In the genomic region with DNA sequence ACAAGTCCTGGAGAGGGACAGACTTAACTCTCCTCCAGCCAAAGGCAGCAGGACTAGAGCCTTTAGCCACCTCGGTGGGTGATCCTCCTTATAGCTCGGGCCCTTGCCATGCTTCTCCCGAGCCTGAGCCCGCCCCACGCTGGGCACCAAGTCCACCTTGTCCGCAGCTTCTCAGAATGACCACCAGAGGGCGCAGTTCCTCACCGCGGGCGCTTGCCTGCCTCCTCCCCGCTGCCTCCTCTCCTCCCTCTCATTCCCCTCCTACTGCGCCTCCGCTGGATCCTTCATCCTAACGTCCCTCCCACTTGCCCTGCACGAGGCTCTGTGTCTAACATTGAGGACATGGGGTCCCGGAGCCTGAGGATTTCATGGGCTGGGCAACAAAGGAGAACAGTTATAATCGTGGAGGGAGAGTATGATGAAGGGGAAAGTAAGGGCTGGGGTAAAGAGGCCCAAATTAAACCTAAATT, we compare ENCODE assay signal across 8 cellular contexts. TPM values are rescaled to one million over a fixed set of nuclear protein-coding genes. Genes with fewer than 3 reads are reported as not detected.
A peak's percentile ranks its signal among the peaks of the same experiment; 100 is the strongest.
DNase-seq lines count a peak whose midpoint lies in the region; ATAC-seq and TF ChIP-seq lines count a peak whose summit lies in the region.

No MANE protein-coding gene starts in this region.

- peaks cover 0 to 2% (median 0%) of the 10 kb centered on the region in 11 donors for H3K9me3 Mint-ChIP-seq in naive thymus-derived CD4-positive, alpha-beta T cell

- no peaks in the 10 kb centered on the region for H3K79me2 ChIP-seq in OCI-LY1 (ENCODE audit: insufficient read depth, low read length)

- DNase-seq in EH (ENCODE audit: low read depth) (peak; percentile 76), HT1080 (ENCODE audit: low read depth) (peak; percentile 79)
- peak; percentile 87 for DNase-seq in activated CD8-positive, alpha-beta memory T cell treated with anti-CD3 and anti-CD28 coated beads, Interleukin-2, amount 50 U/mL, for 48 hours
- peak; percentile 19 to 65 (median 53) for DNase-seq in naive thymus-derived CD4-positive, alpha-beta T cell
- DNase-seq in stimulated activated CD8-positive, alpha-beta memory T cell treated with anti-CD3 and anti-CD28 coated beads, Interleukin-7, amount 100 ng/mL, for 24 hours (ENCODE audit: low read depth), result peak; percentile 44

- H3K4me3 ChIP-seq in OCI-LY1 (ENCODE audit: low read depth, low read length, poor library complexity, severe bottlenecking), result no peak overlapping the region
- no peak overlapping the region for H3K4me3 ChIP-seq in naive thymus-derived CD4-positive, alpha-beta T cell (ENCODE audit: low read length)

- H3K27me3 Mint-ChIP-seq in naive thymus-derived CD4-positive, alpha-beta T cell, result peaks cover 0 to 20% (median 0%) of the 10 kb centered on the region in 5 donors

- no peaks in the 10 kb centered on the region for H3K9me2 ChIP-seq in OCI-LY1 (ENCODE audit: low read depth, low read length)

- peak; percentile 83 for TF ChIP-seq CTCF in OCI-LY1 (IDR thresholded peaks at IDR 0.05; ENCODE audit: low read length)

- H3K36me3 ChIP-seq in OCI-LY1 (ENCODE audit: insufficient read depth, low read length), result no peaks in the 10 kb centered on the region; the same call in 1 of the 2 replicates
- H3K36me3 ChIP-seq in naive thymus-derived CD4-positive, alpha-beta T cell (ENCODE audit: control insufficient read depth in 2 of 3, insufficient read depth in 3 of 3, low read length in 3 of 3), result no peaks in the 10 kb centered on the region

- peak overlapping the region in 3 of 10 donors; percentile 23 to 57 (median 53) for H3K4me3 Mint-ChIP-seq in naive thymus-derived CD4-positive, alpha-beta T cell

- CTCF ChIA-PET in naive thymus-derived CD4-positive, alpha-beta T cell (lab: Charles Lee), result interaction anchor here (0.6 to 1.0 kb wide), 4 partner anchors 9 to 30 kb away, joined by 4 to 5 read pairs (median 4); no protein-coding TSS in a partner anchor

- 0 out of 2 replicates have a peak, but pooled peaks cover 3% of the 10 kb centered on the region for H3K9me3 ChIP-seq in OCI-LY1 (ENCODE audit: low read length)
- H3K9me3 ChIP-seq in naive thymus-derived CD4-positive, alpha-beta T cell (ENCODE audit: control insufficient read depth in 2 of 3, low read length in 3 of 3), result no peaks in the 10 kb centered on the region

- no peak overlapping the region for H3K27ac ChIP-seq in OCI-LY1 (ENCODE audit: low read depth, low read length, poor library complexity, severe bottlenecking)
- no peak overlapping the region for H3K27ac ChIP-seq in naive thymus-derived CD4-positive, alpha-beta T cell (ENCODE audit: low read depth, low read length)

- H2AFZ ChIP-seq in OCI-LY1 (ENCODE audit: low read length), result no peak overlapping the region

- no peaks in the 10 kb centered on the region for H3K4me1 ChIP-seq in OCI-LY1 (ENCODE audit: insufficient read depth, low read length, severe bottlenecking)
- no peaks in the 10 kb centered on the region for H3K4me1 ChIP-seq in naive thymus-derived CD4-positive, alpha-beta T cell (ENCODE audit: control insufficient read depth in 2 of 2, insufficient read depth in 2 of 2, low read length in 2 of 2)

- ATAC-seq in esophagus mucosa, result peak; percentile 83
- peak; percentile 92 for ATAC-seq in naive thymus-derived CD4-positive, alpha-beta T cell
- ATAC-seq in HG02970 (IDR thresholded peaks at IDR 0.05; ENCODE audit: low FRiP score, unreplicated experiment), result no peak

- H3K4me1 Mint-ChIP-seq in naive thymus-derived CD4-positive, alpha-beta T cell, result peaks cover 7 to 17% (median 11%) of the 10 kb centered on the region in 7 donors

- peak overlapping the region; percentile 37; the same call in 1 of the 2 replicates for H3K4me2 ChIP-seq in OCI-LY1 (ENCODE audit: low read length)

- POLR2A ChIA-PET in naive thymus-derived CD4-positive, alpha-beta T cell (lab: Charles Lee), result no interaction called here

- no peaks in the 10 kb centered on the region for H4K20me1 ChIP-seq in OCI-LY1 (ENCODE audit: insufficient read depth, low read length)

- no peak overlapping the region for H3K27ac Mint-ChIP-seq in naive thymus-derived CD4-positive, alpha-beta T cell

- intact Hi-C loops in naive thymus-derived CD4-positive, alpha-beta T cell (cut with micrococcal nuclease), result loop anchor here (1.0 to 5.0 kb wide), 4 partner anchors 62 to 446 kb away; a partner anchor contains a TSS

- no peak overlapping the region for H3K9ac ChIP-seq in OCI-LY1 (ENCODE audit: low read length)

- no peaks in the 10 kb centered on the region for H3F3A ChIP-seq in OCI-LY1 (ENCODE audit: insufficient read depth, low read length)

- H3K27me3 ChIP-seq in OCI-LY1 (ENCODE audit: insufficient read depth, low read length), result no peaks in the 10 kb centered on the region
- no peaks in the 10 kb centered on the region for H3K27me3 ChIP-seq in naive thymus-derived CD4-positive, alpha-beta T cell (ENCODE audit: control insufficient read depth in 2 of 2, insufficient read depth in 2 of 2, low read length in 2 of 2)

- no peaks in the 10 kb centered on the region for H3K36me3 Mint-ChIP-seq in naive thymus-derived CD4-positive, alpha-beta T cell

RNA-seq across cellular contexts. Expression of a gene that starts 11.3 kb away (rescaled TPM):
- total RNA-seq in HT1080 (2014; rRNA removed; shearing (Covaris generic)), result not detected in 2 replicates
- polyA plus RNA-seq in HT1080 (2015; cell fraction: cytosol; rRNA removed), result not detected in 2 replicates
- 0.08 TPM in 1 of 2 replicates, not detected in the other for polyA plus RNA-seq in HT1080 (2015; cell fraction: nucleus; rRNA removed)
- 0.60 TPM for total RNA-seq in esophagus mucosa
- total RNA-seq in naive thymus-derived CD4-positive, alpha-beta T cell, result not detected
- polyA plus RNA-seq in naive thymus-derived CD4-positive, alpha-beta T cell, result not detected

RNA-seq across cellular contexts. Expression of a gene that starts 37.5 kb away (rescaled TPM):
- 0.10 and 0.40 TPM in 2 replicates for total RNA-seq in HT1080 (2014; rRNA removed; shearing (Covaris generic))
- 0.19 and 0.22 TPM in 2 replicates for polyA plus RNA-seq in HT1080 (2015; cell fraction: cytosol; rRNA removed)
- polyA plus RNA-seq in HT1080 (2015; cell fraction: nucleus; rRNA removed), result 0.24 and 0.48 TPM in 2 replicates
- total RNA-seq in esophagus mucosa, result 0.32 TPM
- total RNA-seq in naive thymus-derived CD4-positive, alpha-beta T cell, result 1 to 10 TPM in 1 of 5 experiments, not detected in 4; 2.7 TPM
- polyA plus RNA-seq in naive thymus-derived CD4-positive, alpha-beta T cell, result not detected
